In the genomic region with DNA sequence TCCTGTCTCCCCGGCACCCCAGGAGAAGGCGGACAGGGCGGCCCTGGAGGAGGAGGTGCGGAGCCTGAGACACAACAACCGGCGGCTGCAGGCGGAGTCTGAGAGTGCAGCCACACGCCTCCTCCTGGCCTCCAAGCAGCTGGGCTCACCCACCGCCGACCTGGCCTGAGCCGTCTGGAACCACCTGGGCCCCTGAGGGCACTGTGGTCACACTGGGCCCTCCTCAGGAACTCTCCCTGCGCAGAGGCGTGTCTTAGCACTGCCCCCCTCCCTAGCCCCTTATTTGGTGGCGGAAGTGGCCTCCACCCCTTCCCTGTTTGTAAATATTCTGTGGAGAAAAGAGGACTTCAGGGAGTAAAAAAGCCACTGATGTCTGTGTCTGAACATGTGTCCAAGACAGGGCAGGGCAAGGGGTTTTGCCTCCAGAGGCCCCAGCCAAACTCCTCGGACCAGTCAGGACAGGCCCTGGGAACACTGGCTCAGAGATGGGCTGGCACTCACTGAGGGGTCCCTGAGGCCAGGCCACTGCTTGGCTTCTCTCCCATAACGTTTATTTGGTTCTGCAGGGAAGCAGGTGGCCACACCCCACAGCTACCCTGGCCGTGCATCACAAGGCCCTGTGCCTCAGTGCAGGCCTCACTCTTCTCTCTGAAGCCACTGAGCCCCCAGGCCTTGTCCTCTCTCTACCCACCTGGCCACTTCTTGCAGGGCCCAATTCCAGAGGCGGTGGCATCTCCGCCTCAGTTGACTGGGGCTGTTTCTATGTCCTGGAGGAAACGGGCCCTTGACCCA, we compare ENCODE assay signal across 10 cellular contexts. TPM values are rescaled to one million over a fixed set of nuclear protein-coding genes. Genes with fewer than 3 reads are reported as not detected.
A peak's percentile ranks its signal among the peaks of the same experiment; 100 is the strongest.
DNase-seq lines count a peak whose midpoint lies in the region; ATAC-seq and TF ChIP-seq lines count a peak whose summit lies in the region.
"Had no signal": no experiment of that assay in that cellular context is flagged by ENCODE, and none has a peak within 500 bp of the region (broad histone marks: within the 10 kb centered on the region; RNA-seq: fewer than 3 reads in every experiment).

No MANE protein-coding gene starts in this region.

- POLR2A ChIA-PET in CD4-positive, alpha-beta T cell (lab: Charles Lee), result interaction anchor here (3.4 to 11.7 kb wide), 4 partner anchors 11 to 70 kb away, joined by 15 to 244 read pairs (median 86); partner anchors contain the start of genes MAP3K11, PCNX3, RELA and RNASEH2C

- H3K27me3 ChIP-seq in CD4-positive, alpha-beta T cell (ENCODE audit: control insufficient read depth, insufficient read depth, low read length), result no peaks in the 10 kb centered on the region
- H3K27me3 ChIP-seq in esophagus (ENCODE audit: control insufficient read depth in 1 of 2, insufficient read depth in 2 of 2, low read length in 2 of 2), result no peaks in the 10 kb centered on the region

- peak overlapping the region; percentile 25 for H3K4me3 Mint-ChIP-seq in CD4-positive, alpha-beta T cell
- H3K4me3 Mint-ChIP-seq in IgD-negative memory B cell, result peak overlapping the region in 2 of 4 donors; percentile 55 to 94

- no peaks in the 10 kb centered on the region for H3K9me3 ChIP-seq in CD4-positive, alpha-beta T cell (ENCODE audit: control insufficient read depth, low read length)
- H3K9me3 ChIP-seq in esophagus (ENCODE audit: control insufficient read depth in 2 of 2, insufficient read depth in 1 of 2, low read depth in 1 of 2, low read length in 1 of 2), result no peaks in the 10 kb centered on the region

- intact Hi-C loops in CD4-positive, alpha-beta T cell (cut with DNase I, micrococcal nuclease), result loop anchor here (5.0 kb wide), 2 partner anchors 33 to 108 kb away; partner anchors contain the start of gene PCNX3 (in 1 of the 2)
- intact Hi-C loops in posterior vena cava (cut with DNase I), result no loop called here

- peaks cover 79% of the 10 kb centered on the region for H3K36me3 Mint-ChIP-seq in CD4-positive, alpha-beta T cell (ENCODE audit: low read depth)
- H3K36me3 Mint-ChIP-seq in IgD-negative memory B cell, result peaks cover 3% of the 10 kb centered on the region

- H3K4me3 ChIP-seq in esophagus (ENCODE audit: low read depth in 1 of 2, low read length in 2 of 2), result no peak overlapping the region

- 48 to 65% methylated on average over 19 to 20 of the region's 20 CpGs for WGBS in esophagus, 2 donors

- H3K27ac ChIP-seq in CD4-positive, alpha-beta T cell (ENCODE audit: low read depth, low read length), result peak overlapping the region; percentile 19
- H3K27ac ChIP-seq in esophagus (ENCODE audit: low read depth in 2 of 2, low read length in 1 of 2), result peak overlapping the region; percentile 89 to 99

- CTCF ChIA-PET in CD4-positive, alpha-beta T cell (lab: Charles Lee), result interaction anchor here (1.4 kb wide), 1 partner anchor 10 kb away, joined by 4 read pairs; no protein-coding TSS in a partner anchor

- no peak for ATAC-seq in CD4-positive, alpha-beta T cell (ENCODE audit: poor library complexity)
- ATAC-seq in GM21786 (IDR thresholded peaks at IDR 0.05; ENCODE audit: unreplicated experiment), result no peak

- TF ChIP-seq CTCF in CD4-positive, alpha-beta T cell (IDR thresholded peaks at IDR 0.05), result no peak

- peaks cover 38% of the 10 kb centered on the region for H3K4me1 Mint-ChIP-seq in CD4-positive, alpha-beta T cell (ENCODE audit: low read depth)
- H3K4me1 Mint-ChIP-seq in IgD-negative memory B cell, result peaks cover 28% of the 10 kb centered on the region in 3 donors

- H3K27me3 Mint-ChIP-seq in CD4-positive, alpha-beta T cell, result no peaks in the 10 kb centered on the region
- no peaks in the 10 kb centered on the region for H3K27me3 Mint-ChIP-seq in IgD-negative memory B cell

- peaks cover 5 to 47% of the 10 kb centered on the region in 2 donors for H3K4me1 ChIP-seq in esophagus (ENCODE audit: control insufficient read depth in 2 of 2, insufficient read depth in 2 of 2, low read length in 1 of 2)

- DNase-seq in CD4-positive, alpha-beta T cell, result no peak
- DNase-seq in posterior vena cava (ENCODE audit: low spot score), result peak; percentile 79
- DNase-seq in DMS53 (lab: John Stamatoyannopoulos, UW), result no peak
- no peak for DNase-seq in UCSD-AML1 (lab: John Stamatoyannopoulos, UW; ENCODE audit: unreplicated experiment)
- DNase-seq in OCI-M1 (lab: John Stamatoyannopoulos, UW), result no peak
- DNase-seq: kidney glomerular epithelial cell, NCI-H2107 had no signal

- peaks cover 8 to 39% of the 10 kb centered on the region in 2 donors for H3K36me3 ChIP-seq in esophagus (ENCODE audit: control insufficient read depth in 2 of 2, insufficient read depth in 2 of 2, low read length in 1 of 2)

- peak overlapping the region; percentile 97 for H3K27ac Mint-ChIP-seq in CD4-positive, alpha-beta T cell
- peak overlapping the region; percentile 96 to 99 (median 98) for H3K27ac Mint-ChIP-seq in IgD-negative memory B cell

- H3K9me3 Mint-ChIP-seq in CD4-positive, alpha-beta T cell, result no peaks in the 10 kb centered on the region
- H3K9me3 Mint-ChIP-seq in IgD-negative memory B cell, result no peaks in the 10 kb centered on the region

RNA-seq across cellular contexts. Expression of gene RELA, which starts 12.0 kb away (rescaled TPM):
- 100 to 1,000 TPM; 379 to 382 TPM for total RNA-seq in CD4-positive, alpha-beta T cell
- polyA plus RNA-seq in IgD-negative memory B cell, result 66.7 TPM
- polyA plus RNA-seq in esophagus, result 10 to 100 TPM; 39.6 to 40.0 TPM
- total RNA-seq in posterior vena cava, result 10 to 100 TPM; 57.6 to 80.8 TPM

RNA-seq across cellular contexts. Expression of gene SIPA1, which starts 12.8 kb away (rescaled TPM):
- 100 to 1,000 TPM; 272 to 298 TPM for total RNA-seq in CD4-positive, alpha-beta T cell
- 253 TPM for polyA plus RNA-seq in IgD-negative memory B cell
- polyA plus RNA-seq in esophagus, result 10 to 100 TPM; 22.8 to 32.5 TPM
- 10 to 100 TPM; 62.9 to 64.2 TPM for total RNA-seq in posterior vena cava

RNA-seq across cellular contexts. Expression of gene PCNX3, which starts 35.2 kb away (rescaled TPM):
- total RNA-seq in CD4-positive, alpha-beta T cell, result 10 to 100 TPM; 37.3 to 40.5 TPM
- polyA plus RNA-seq in IgD-negative memory B cell, result 6.8 TPM
- 10 to 100 TPM; 15.0 to 16.1 TPM for polyA plus RNA-seq in esophagus
- 10 to 100 TPM; 21.3 to 22.6 TPM for total RNA-seq in posterior vena cava

RNA-seq across cellular contexts. Expression of gene MAP3K11, which starts 36.7 kb away (rescaled TPM):
- 10 to 100 TPM; 45.2 to 45.8 TPM for total RNA-seq in CD4-positive, alpha-beta T cell
- 26.5 TPM for polyA plus RNA-seq in IgD-negative memory B cell
- polyA plus RNA-seq in esophagus, result 10 to 100 TPM; 25.7 to 35.2 TPM
- 10 to 100 TPM; 39.1 to 46.3 TPM for total RNA-seq in posterior vena cava

RNA-seq across cellular contexts. Expression of gene KCNK7, which starts 55.1 kb away (rescaled TPM):
- total RNA-seq in CD4-positive, alpha-beta T cell, result 1 to 10 TPM; 4.9 to 5.0 TPM
- polyA plus RNA-seq in IgD-negative memory B cell (not detected), esophagus (10 to 100 TPM; 18.4 to 19.8 TPM)
- under 1 TPM; 0.65 to 0.71 TPM for total RNA-seq in posterior vena cava

Comparison
In these comparisons a context has a peak if more than half of its experiments do, and no peak if none do; other contexts are left out.
1. RNA of gene RELA, which starts 12.0 kb away (total RNA-seq): 379 to 382 TPM in CD4-positive, alpha-beta T cell; 57.6 to 80.8 TPM in posterior vena cava; every median in the first group is over 4 times any median in the second.
2. RNA of gene SIPA1, which starts 12.8 kb away (total RNA-seq): 272 to 298 TPM in CD4-positive, alpha-beta T cell; 62.9 to 64.2 TPM in posterior vena cava; every median in the first group is over 4 times any median in the second.
3. intact Hi-C loops: an anchor here in CD4-positive, alpha-beta T cell (5.0 kb wide); none called in posterior vena cava.